Comparison of ENCODE assay signal across 1 cellular context in the genomic region with DNA sequence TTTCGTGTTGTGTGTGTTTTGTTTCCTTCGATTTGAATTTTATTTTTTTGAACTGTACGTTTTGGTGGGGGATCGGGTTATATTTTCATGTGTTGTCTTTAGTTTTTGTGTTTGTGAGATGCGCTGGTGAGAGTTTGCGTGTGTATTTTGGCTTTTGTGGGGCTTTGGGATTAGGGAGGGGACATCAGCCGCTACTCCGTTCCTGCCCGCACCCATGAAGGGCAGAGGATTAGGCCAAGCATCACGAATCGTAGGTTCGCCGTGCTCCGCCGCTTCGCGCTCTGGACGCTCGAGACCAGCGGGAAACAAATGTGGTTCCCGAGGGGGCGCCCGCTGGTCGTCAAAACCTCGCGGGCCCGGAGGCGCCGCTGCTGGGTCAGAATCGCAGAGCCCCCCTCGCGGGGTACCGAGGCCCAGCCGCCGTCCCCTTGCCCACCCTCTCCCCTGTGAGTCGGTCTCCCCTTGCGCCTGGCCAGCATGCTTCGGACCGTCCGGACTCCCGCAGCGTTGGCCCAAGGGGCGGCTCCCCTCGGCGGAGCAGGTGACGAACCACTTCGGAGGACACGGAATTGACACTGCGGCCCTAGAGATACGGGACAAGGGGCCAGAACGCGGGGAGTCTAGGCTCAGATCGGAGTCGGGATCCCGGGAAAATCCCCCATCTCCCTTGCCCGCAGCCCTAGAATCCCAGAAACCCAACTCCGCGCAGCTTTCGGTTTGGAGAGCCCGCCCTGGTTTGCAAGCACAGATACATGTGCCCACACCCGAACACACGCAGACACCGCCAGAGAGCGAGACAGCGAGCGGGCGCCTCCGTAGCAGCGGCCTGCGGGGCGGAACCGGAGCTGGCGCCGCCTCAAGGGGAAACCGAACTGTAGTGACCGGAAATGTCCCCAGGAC.
TF ChIP-seq lines count a peak whose summit lies in the region.

No MANE protein-coding gene starts in this region.

TF ChIP-seq in K562, 482 proteins besides CTCF, POLR2A, EP300 and RAD21:
- peak; percentile 85 for TF ChIP-seq CBX2 (IDR thresholded peaks at IDR 0.05; ENCODE audit: insufficient read depth, low read length, poor library complexity, severe bottlenecking)
- TF ChIP-seq GTF2E2 (tag; IDR thresholded peaks at IDR 0.05) = no peak
- no peak for TF ChIP-seq NR4A1 (CRISPR knock-in tag; IDR thresholded peaks at IDR 0.05)
- no peak for TF ChIP-seq NR4A1 (tag; IDR thresholded peaks at IDR 0.05)
- no peak for TF ChIP-seq U2AF1 (optimal IDR thresholded peaks at IDR 0.05; ENCODE audit: low read depth, low read length)
- TF ChIP-seq CBX8 (IDR thresholded peaks at IDR 0.05; ENCODE audit: borderline replicate concordance, extremely low read depth, low read depth, low read length, poor library complexity, severe bottlenecking) = peak; percentile 22
- no peak for TF ChIP-seq BHLHE40 (IDR thresholded peaks at IDR 0.05; ENCODE audit: low read length)
- TF ChIP-seq SNIP1 (IDR thresholded peaks at IDR 0.05; ENCODE audit: low read depth) = no peak
- no peak for TF ChIP-seq CBFA2T3 (IDR thresholded peaks at IDR 0.05)
